Comparison of ENCODE assay signal across 19 cellular contexts in the genomic region with DNA sequence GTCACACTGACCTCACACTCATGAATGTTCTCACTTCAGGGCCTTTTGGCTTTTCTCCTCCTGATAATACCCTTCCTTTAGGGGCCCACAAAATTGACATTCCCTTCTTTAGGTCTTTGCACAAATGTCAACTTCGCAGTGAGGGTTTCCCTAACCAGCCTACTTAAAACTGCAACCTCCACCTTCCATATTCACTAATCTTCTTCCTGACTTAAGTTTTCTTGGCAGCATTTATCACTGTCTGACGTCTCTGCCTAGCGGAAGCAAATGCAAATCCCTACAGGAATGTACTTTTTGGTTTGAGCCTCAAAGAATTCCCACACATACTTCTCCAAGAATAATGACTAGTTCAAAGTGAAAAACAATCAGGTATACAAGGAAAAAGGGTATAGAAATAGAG.
"Had no signal": no experiment of that assay in that cellular context is flagged by ENCODE, and none has a peak within 500 bp of the region (broad histone marks: within the 10 kb centered on the region; RNA-seq: fewer than 3 reads in every experiment).

No MANE protein-coding gene starts in this region.

- H3K9me3 Mint-ChIP-seq: activated naive CD4-positive, alpha-beta T cell treated with anti-CD3 and anti-CD28 coated beads, Interleukin-2, amount 50 U/mL, for 72 hours; activated T-helper 1 cell treated with anti-CD3 and anti-CD28 coated beads, Interleukin-12 subunit alpha, Interleukin-12 subunit beta, Interleukin-2, Interleukin-4 antibody, amounts not matched to agents 30 ng/mL and 10 ng/mL and 1 ng/mL, durations not matched to agents 14 hours and 24 hours and 36 hours; natural killer cell treated with Interleukin-12 subunit alpha and Interleukin-12 subunit beta and Interleukin-15 and Interleukin-18, amount 100 ng/mL, for 72 hours; stimulated activated memory B cell treated with anti-CD40 and anti-IgM and Interleukin-4, amounts not matched to agents 10 μg/mL and 1 μg/mL and 100 μg/mL, for 72 hours; WTC11 had no signal

- H3K9me3 ChIP-seq: body of pancreas, spleen, upper lobe of right lung had no signal

- FAIRE-seq: islet of Langerhans had no signal

- H3K27ac Mint-ChIP-seq: activated CD4-positive, alpha-beta T cell treated with anti-CD3 and anti-CD28 coated beads for 36 hours; activated T-helper 1 cell treated with anti-CD3 and anti-CD28 coated beads, Interleukin-12 subunit alpha, Interleukin-12 subunit beta, Interleukin-2, Interleukin-4 antibody, amounts not matched to agents 30 ng/mL and 10 ng/mL and 1 ng/mL, durations not matched to agents 14 hours and 24 hours and 36 hours; natural killer cell treated with Interleukin-12 subunit alpha and Interleukin-12 subunit beta and Interleukin-15 and Interleukin-18, amount 100 ng/mL, for 72 hours; stimulated activated memory B cell treated with anti-CD40 and anti-IgM and Interleukin-4, amounts not matched to agents 10 μg/mL and 1 μg/mL and 100 μg/mL, for 72 hours; WTC11 had no signal

- H3K4me1 Mint-ChIP-seq: WTC11 had no signal

- H3K27ac ChIP-seq: body of pancreas, spleen, upper lobe of right lung had no signal

- H3K4me3 Mint-ChIP-seq: activated CD4-positive, alpha-beta T cell treated with anti-CD3 and anti-CD28 coated beads for 36 hours; activated T-helper 1 cell treated with anti-CD3 and anti-CD28 coated beads, Interleukin-12 subunit alpha, Interleukin-12 subunit beta, Interleukin-2, Interleukin-4 antibody, amounts not matched to agents 30 ng/mL and 10 ng/mL and 1 ng/mL, durations not matched to agents 14 hours and 24 hours and 36 hours; natural killer cell treated with Interleukin-12 subunit alpha and Interleukin-12 subunit beta and Interleukin-15 and Interleukin-18, amount 100 ng/mL, for 72 hours; stimulated activated memory B cell treated with anti-CD40 and anti-IgM and Interleukin-4, amounts not matched to agents 10 μg/mL and 1 μg/mL and 100 μg/mL, for 72 hours; WTC11 had no signal

- ATAC-seq: activated CD4-positive, alpha-beta T cell treated with anti-CD3 and anti-CD28 coated beads for 36 hours; activated naive CD4-positive, alpha-beta T cell treated with anti-CD3 and anti-CD28 coated beads, Interleukin-2, amount 50 U/mL, for 72 hours; body of pancreas; left cardiac atrium; natural killer cell treated with Interleukin-12 subunit alpha and Interleukin-12 subunit beta and Interleukin-15 and Interleukin-18, amount 100 ng/mL, for 72 hours; stimulated activated memory B cell treated with anti-CD40 and anti-IgM and Interleukin-4, amounts not matched to agents 10 μg/mL and 1 μg/mL and 100 μg/mL, for 72 hours; upper lobe of right lung; WTC11 had no signal

- H3K27me3 Mint-ChIP-seq: activated CD4-positive, alpha-beta T cell treated with anti-CD3 and anti-CD28 coated beads for 36 hours; natural killer cell treated with Interleukin-12 subunit alpha and Interleukin-12 subunit beta and Interleukin-15 and Interleukin-18, amount 100 ng/mL, for 72 hours; stimulated activated memory B cell treated with anti-CD40 and anti-IgM and Interleukin-4, amounts not matched to agents 10 μg/mL and 1 μg/mL and 100 μg/mL, for 72 hours had no signal

- H3K27me3 ChIP-seq: body of pancreas, spleen, upper lobe of right lung had no signal

- DNase-seq: activated CD4-positive, alpha-beta T cell treated with anti-CD3 and anti-CD28 coated beads for 36 hours; activated CD4-positive, alpha-beta T cell treated with anti-CD3 and anti-CD28 coated beads, Interleukin-2, amount 50 U/mL, for 48 hours; activated gamma-delta T cell treated with Interleukin-2 at 50 U/mL for 16 hours; activated T-cell treated with anti-CD3 and anti-CD28 coated beads for 4 hours; amniotic stem cell; body of pancreas; caudate nucleus; cortex of kidney; left cardiac atrium; nucleus accumbens; spleen; stimulated activated CD4-positive, alpha-beta T cell treated with anti-CD3 and anti-CD28 coated beads, Interleukin-4, amount 100 ng/mL, for 4 hours; upper lobe of right lung had no signal

- H3K4me1 ChIP-seq: body of pancreas, spleen, upper lobe of right lung had no signal

- H3K4me3 ChIP-seq: body of pancreas, spleen, upper lobe of right lung had no signal
